Comparison of ENCODE assay signal across 21 cellular contexts in genomic region chr2:202043473-202043872, GRCh38. TPM values are rescaled to one million over a fixed set of nuclear protein-coding genes. Genes with fewer than 3 reads are reported as not detected.
"Had no signal": no experiment of that assay in that cellular context is flagged by ENCODE, and none has a peak within 500 bp of the region (broad histone marks: within the 10 kb centered on the region; RNA-seq: fewer than 3 reads in every experiment).

No MANE protein-coding gene starts in this region.

- H3K27ac Mint-ChIP-seq: activated naive CD4-positive, alpha-beta T cell treated with anti-CD3 and anti-CD28 coated beads, Interleukin-2, amount 50 U/mL, for 24 hours; dendritic cell treated with granulocyte-macrophage colony-stimulating factor and Interleukin-4, amounts not matched to agents 40 ng/mL and 50 ng/mL, for 4 days; nephron; stimulated activated naive B cell treated with anti-CD40 and anti-IgM and Interleukin-4, amounts not matched to agents 10 μg/mL and 1 μg/mL and 100 μg/mL, for 72 hours had no signal

- H3K27ac ChIP-seq: sigmoid colon, spleen, thoracic aorta had no signal

- DNase-seq: activated CD4-positive, alpha-beta T cell treated with anti-CD3 and anti-CD28 coated beads, Interleukin-2, amount 50 U/mL, for 4 hours; activated gamma-delta T cell; effector CD8-positive, alpha-beta T cell; glutamatergic neuron; hippocampal formation; islet precursor cell; midbrain; nucleus accumbens; posterior cingulate gyrus; sigmoid colon; spleen; stimulated activated naive B cell treated with anti-CD40 and anti-IgM and Interleukin-4, amounts not matched to agents 10 μg/mL and 1 μg/mL and 100 μg/mL, for 72 hours; T-helper 2 cell had no signal

- ATAC-seq: stimulated activated naive B cell treated with anti-CD40 and anti-IgM and Interleukin-4, amounts not matched to agents 10 μg/mL and 1 μg/mL and 100 μg/mL, for 72 hours had no signal

- H3K36me3 Mint-ChIP-seq: activated naive CD4-positive, alpha-beta T cell treated with anti-CD3 and anti-CD28 coated beads, Interleukin-2, amount 50 U/mL, for 24 hours; stimulated activated naive B cell treated with anti-CD40 and anti-IgM and Interleukin-4, amounts not matched to agents 10 μg/mL and 1 μg/mL and 100 μg/mL, for 72 hours had no signal

- H3K9me3 Mint-ChIP-seq: activated naive CD4-positive, alpha-beta T cell treated with anti-CD3 and anti-CD28 coated beads, Interleukin-2, amount 50 U/mL, for 24 hours; dendritic cell treated with granulocyte-macrophage colony-stimulating factor and Interleukin-4, amounts not matched to agents 40 ng/mL and 50 ng/mL, for 4 days; nephron; stimulated activated naive B cell treated with anti-CD40 and anti-IgM and Interleukin-4, amounts not matched to agents 10 μg/mL and 1 μg/mL and 100 μg/mL, for 72 hours had no signal

- H3K4me1 Mint-ChIP-seq: stimulated activated naive B cell treated with anti-CD40 and anti-IgM and Interleukin-4, amounts not matched to agents 10 μg/mL and 1 μg/mL and 100 μg/mL, for 72 hours had no signal

- H3K4me3 Mint-ChIP-seq: activated naive CD4-positive, alpha-beta T cell treated with anti-CD3 and anti-CD28 coated beads, Interleukin-2, amount 50 U/mL, for 24 hours; dendritic cell treated with granulocyte-macrophage colony-stimulating factor and Interleukin-4, amounts not matched to agents 40 ng/mL and 50 ng/mL, for 4 days; nephron; stimulated activated naive B cell treated with anti-CD40 and anti-IgM and Interleukin-4, amounts not matched to agents 10 μg/mL and 1 μg/mL and 100 μg/mL, for 72 hours had no signal

- H3K9me3 ChIP-seq: sigmoid colon, spleen, thoracic aorta had no signal

- H3K4me3 ChIP-seq: lung, sigmoid colon, spleen, thoracic aorta had no signal

- H3K36me3 ChIP-seq: sigmoid colon, spleen, thoracic aorta had no signal

- H3K27me3 ChIP-seq: sigmoid colon had no signal

RNA-seq across cellular contexts. Expression of gene KIAA2012, which starts 29.6 kb away (rescaled TPM):
- total RNA-seq: chondrocyte, renal cortical epithelial cell, spleen, thoracic aorta, ureter had no signal
- polyA plus RNA-seq: spleen had no signal
